Comparison of ENCODE assay signal across 8 cellular contexts in genomic region chr20:47352332-47353223, GRCh38. TPM values are rescaled to one million over a fixed set of nuclear protein-coding genes. Genes with fewer than 3 reads are reported as not detected.
A peak's percentile ranks its signal among the peaks of the same experiment; 100 is the strongest.
DNase-seq lines count a peak whose midpoint lies in the region; FAIRE-seq and TF ChIP-seq lines count a peak whose summit lies in the region.

No MANE protein-coding gene starts in this region.

- H3K36me3 ChIP-seq in left ventricle myocardium inferior = no peaks in the 10 kb centered on the region
- no peaks in the 10 kb centered on the region for H3K36me3 ChIP-seq in small intestine (ENCODE audit: control insufficient read depth in 2 of 2, insufficient read depth in 2 of 2, low read length in 2 of 2)

- no peak overlapping the region for H3K4me3 Mint-ChIP-seq in T-helper 1 cell treated with Interleukin-12 subunit alpha and Interleukin-12 subunit beta and Interleukin-4 antibody, amounts not matched to agents 30 μg/mL and 1 μg/mL, for 36 hours
- H3K4me3 Mint-ChIP-seq in activated CD4-positive, alpha-beta memory T cell treated with anti-CD3 and anti-CD28 coated beads, Interleukin-2, amount 10 ng/mL, durations not matched to agents 7 days and 5 days = no peak overlapping the region
- no peak overlapping the region for H3K4me3 Mint-ChIP-seq in nephron progenitor cell
- H3K4me3 Mint-ChIP-seq in glutamatergic neuron (ENCODE audit: unreplicated experiment) = no peak overlapping the region

- FAIRE-seq in small intestine (lab: Jason Lieb, UNC) = no peak

- H3K4me1 Mint-ChIP-seq in T-helper 1 cell treated with Interleukin-12 subunit alpha and Interleukin-12 subunit beta and Interleukin-4 antibody, amounts not matched to agents 30 μg/mL and 1 μg/mL, for 36 hours (ENCODE audit: low read depth) = peaks cover 36% of the 10 kb centered on the region
- H3K4me1 Mint-ChIP-seq in activated CD4-positive, alpha-beta memory T cell treated with anti-CD3 and anti-CD28 coated beads, Interleukin-2, amount 10 ng/mL, durations not matched to agents 7 days and 5 days = peaks cover 15% of the 10 kb centered on the region
- no peaks in the 10 kb centered on the region for H3K4me1 Mint-ChIP-seq in nephron progenitor cell
- peaks cover 26% of the 10 kb centered on the region for H3K4me1 Mint-ChIP-seq in glutamatergic neuron (ENCODE audit: low read depth, unreplicated experiment)

- peak overlapping the region; percentile 100 for H3K27ac ChIP-seq in left ventricle myocardium inferior (replicated peaks)
- H3K27ac ChIP-seq in small intestine (ENCODE audit: low read depth in 1 of 2, low read length in 1 of 2) = peak overlapping the region; percentile 80 to 89

- peaks cover 17% of the 10 kb centered on the region for H3K36me3 Mint-ChIP-seq in T-helper 1 cell treated with Interleukin-12 subunit alpha and Interleukin-12 subunit beta and Interleukin-4 antibody, amounts not matched to agents 30 μg/mL and 1 μg/mL, for 36 hours (ENCODE audit: low read depth)
- H3K36me3 Mint-ChIP-seq in activated CD4-positive, alpha-beta memory T cell treated with anti-CD3 and anti-CD28 coated beads, Interleukin-2, amount 10 ng/mL, durations not matched to agents 7 days and 5 days (ENCODE audit: low read depth) = peaks cover 16% of the 10 kb centered on the region
- peaks cover 3% of the 10 kb centered on the region for H3K36me3 Mint-ChIP-seq in nephron progenitor cell (ENCODE audit: low read depth)
- no peaks in the 10 kb centered on the region for H3K36me3 Mint-ChIP-seq in glutamatergic neuron (ENCODE audit: unreplicated experiment)

- POLR2A ChIA-PET in activated CD4-positive, alpha-beta memory T cell treated with anti-CD3 and anti-CD28 coated beads, Interleukin-2, amount 10 ng/mL, durations not matched to agents 7 days and 5 days (lab: Charles Lee) = interaction anchor here (1.3 to 7.0 kb wide), 4 partner anchors 9 to 78 kb away, joined by 3 to 53 read pairs (median 24); no protein-coding TSS in a partner anchor

- H3K27me3 ChIP-seq in left ventricle myocardium inferior (ENCODE audit: low read depth) = no peaks in the 10 kb centered on the region
- H3K27me3 ChIP-seq in small intestine (ENCODE audit: control insufficient read depth in 2 of 2, insufficient read depth in 2 of 2, low read length in 2 of 2) = no peaks in the 10 kb centered on the region

- CTCF ChIA-PET in activated CD4-positive, alpha-beta memory T cell treated with anti-CD3 and anti-CD28 coated beads, Interleukin-2, amount 10 ng/mL, durations not matched to agents 7 days and 5 days (lab: Charles Lee) = interaction anchor here (1.0 to 3.6 kb wide), 5 partner anchors 28 to 79 kb away, joined by 3 to 20 read pairs (median 6); no protein-coding TSS in a partner anchor

- no peak for DNase-seq in T-helper 1 cell
- no peak for DNase-seq in activated CD4-positive, alpha-beta memory T cell treated with anti-CD3 and anti-CD28 coated beads, Interleukin-2, amount 10 ng/mL, durations not matched to agents 7 days and 5 days
- peak; percentile 59 for DNase-seq in left ventricle myocardium inferior
- peak; percentile 49 for DNase-seq in small intestine
- no peak for DNase-seq in SIG-M5 (lab: John Stamatoyannopoulos, UW)
- DNase-seq in nephron progenitor cell = no peak
- DNase-seq in glutamatergic neuron = no peak

- H3K9me3 ChIP-seq in left ventricle myocardium inferior (replicated peaks) (no peaks in the 10 kb centered on the region), small intestine (ENCODE audit: control insufficient read depth, low read depth) (no peaks in the 10 kb centered on the region)

- WGBS in small intestine, 3 donors = 27 to 39% (median 38%) methylated on average over 13 of the region's 13 CpGs

- no peaks in the 10 kb centered on the region for H3K27me3 Mint-ChIP-seq in T-helper 1 cell treated with Interleukin-12 subunit alpha and Interleukin-12 subunit beta and Interleukin-4 antibody, amounts not matched to agents 30 μg/mL and 1 μg/mL, for 36 hours (ENCODE audit: low read depth)
- no peaks in the 10 kb centered on the region for H3K27me3 Mint-ChIP-seq in activated CD4-positive, alpha-beta memory T cell treated with anti-CD3 and anti-CD28 coated beads, Interleukin-2, amount 10 ng/mL, durations not matched to agents 7 days and 5 days
- H3K27me3 Mint-ChIP-seq in nephron progenitor cell (ENCODE audit: low read depth, poor library complexity) (no peaks in the 10 kb centered on the region), glutamatergic neuron (ENCODE audit: unreplicated experiment) (peaks cover 6% of the 10 kb centered on the region)

- TF ChIP-seq CTCF in left ventricle myocardium inferior (IDR thresholded peaks at IDR 0.05; ENCODE audit: borderline replicate concordance) (no peak), nephron progenitor cell (IDR thresholded peaks at IDR 0.05) (no peak), glutamatergic neuron (IDR thresholded peaks at IDR 0.05; ENCODE audit: partially characterized antibody, unreplicated experiment) (no peak)

- H3K4me3 ChIP-seq in left ventricle myocardium inferior (peak overlapping the region; percentile 55), small intestine (ENCODE audit: low read depth in 1 of 2, low read length in 2 of 2) (peak overlapping the region in 1 of 2 donors; percentile 20)

- H3K9me3 Mint-ChIP-seq in T-helper 1 cell treated with Interleukin-12 subunit alpha and Interleukin-12 subunit beta and Interleukin-4 antibody, amounts not matched to agents 30 μg/mL and 1 μg/mL, for 36 hours = no peaks in the 10 kb centered on the region
- H3K9me3 Mint-ChIP-seq in activated CD4-positive, alpha-beta memory T cell treated with anti-CD3 and anti-CD28 coated beads, Interleukin-2, amount 10 ng/mL, durations not matched to agents 7 days and 5 days = no peaks in the 10 kb centered on the region
- no peaks in the 10 kb centered on the region for H3K9me3 Mint-ChIP-seq in nephron progenitor cell
- H3K9me3 Mint-ChIP-seq in glutamatergic neuron (ENCODE audit: unreplicated experiment) = peaks cover 6% of the 10 kb centered on the region

- peak overlapping the region; percentile 65 for H3K27ac Mint-ChIP-seq in T-helper 1 cell treated with Interleukin-12 subunit alpha and Interleukin-12 subunit beta and Interleukin-4 antibody, amounts not matched to agents 30 μg/mL and 1 μg/mL, for 36 hours
- H3K27ac Mint-ChIP-seq in activated CD4-positive, alpha-beta memory T cell treated with anti-CD3 and anti-CD28 coated beads, Interleukin-2, amount 10 ng/mL, durations not matched to agents 7 days and 5 days = peak overlapping the region; percentile 14
- H3K27ac Mint-ChIP-seq in nephron progenitor cell = no peak overlapping the region
- H3K27ac Mint-ChIP-seq in glutamatergic neuron (ENCODE audit: unreplicated experiment) = no peak overlapping the region

- intact Hi-C loops in left ventricle myocardium inferior (cut with micrococcal nuclease) = no loop called here

- H3K4me1 ChIP-seq in left ventricle myocardium inferior (peaks cover 100% of the 10 kb centered on the region), small intestine (ENCODE audit: control insufficient read depth in 2 of 2, insufficient read depth in 1 of 2, low read depth in 1 of 2, low read length in 1 of 2) (peaks cover 15 to 51% of the 10 kb centered on the region in 2 donors)

RNA-seq across cellular contexts. Expression of gene ZMYND8, which starts 3.9 kb away (rescaled TPM):
- 10 to 100 TPM; 37.8 to 44.2 TPM for total RNA-seq in activated CD4-positive, alpha-beta memory T cell treated with anti-CD3 and anti-CD28 coated beads, Interleukin-2, amount 10 ng/mL, durations not matched to agents 7 days and 5 days
- 37.9 TPM for total RNA-seq in left ventricle myocardium inferior
- 10 to 100 TPM in 2 of 3 donors, 1 to 10 TPM in 1; 9.2 to 19.9 (median 12.8) TPM for polyA plus RNA-seq in small intestine
- total RNA-seq in glutamatergic neuron (ENCODE audit: unreplicated experiment) = 116 TPM

Comparison
In these comparisons a context has a peak if more than half of its experiments do, and no peak if none do; other contexts are left out.
1. H3K27ac Mint-ChIP-seq: peak in T-helper 1 cell treated with Interleukin-12 subunit alpha and Interleukin-12 subunit beta and Interleukin-4 antibody, amounts not matched to agents 30 μg/mL and 1 μg/mL, for 36 hours (single experiment) and activated CD4-positive, alpha-beta memory T cell treated with anti-CD3 and anti-CD28 coated beads, Interleukin-2, amount 10 ng/mL, durations not matched to agents 7 days and 5 days (single experiment); none in nephron progenitor cell (single experiment) and glutamatergic neuron (single experiment).
2. DNase-seq: peak in left ventricle myocardium inferior (single experiment) and small intestine (single experiment); none in T-helper 1 cell (0 of 5), activated CD4-positive, alpha-beta memory T cell treated with anti-CD3 and anti-CD28 coated beads, Interleukin-2, amount 10 ng/mL, durations not matched to agents 7 days and 5 days (single experiment), SIG-M5 (single experiment), nephron progenitor cell (single experiment) and glutamatergic neuron (single experiment).